Comparison of ENCODE assay signal across 15 cellular contexts in genomic region chr6:36780517-36781210, GRCh38. TPM values are rescaled to one million over a fixed set of nuclear protein-coding genes. Genes with fewer than 3 reads are reported as not detected.
A peak's percentile ranks its signal among the peaks of the same experiment; 100 is the strongest.
DNase-seq lines count a peak whose midpoint lies in the region; ATAC-seq, FAIRE-seq and TF ChIP-seq lines count a peak whose summit lies in the region.
"Had no signal": no experiment of that assay in that cellular context is flagged by ENCODE, and none has a peak within 500 bp of the region (broad histone marks: within the 10 kb centered on the region; RNA-seq: fewer than 3 reads in every experiment).

No MANE protein-coding gene starts in this region.

- H3K27ac ChIP-seq in colonic mucosa = no peak overlapping the region
- H3K27ac ChIP-seq: coronary artery, gastrocnemius medialis had no signal

- no peak for DNase-seq in GM19239 (ENCODE audit: insufficient read length, low spot score)
- peak; percentile 24 for DNase-seq in NCI-H774 (lab: John Stamatoyannopoulos, UW)
- DNase-seq in colonic mucosa = peak; percentile 47
- DNase-seq in stimulated activated effector memory CD8-positive, alpha-beta T cell treated with anti-CD3 and anti-CD28 coated beads, Interleukin-12 subunit alpha, Interleukin-12 subunit beta, amount 100 ng/mL, for 72 hours (ENCODE audit: low spot score in 2 of 2) = no peak
- no peak for DNase-seq in T1000 (lab: John Stamatoyannopoulos, UW)
- DNase-seq in HEK293T (ENCODE audit: extremely low spot score) = no peak
- DNase-seq: DMS79 treated with DMSO at 0.1 percent for 48 hours; gastrocnemius medialis; left cardiac atrium; stimulated activated CD4-positive, alpha-beta T cell treated with anti-CD3 and anti-CD28 coated beads, Interleukin-2, amount 100 ng/mL, for 48 hours had no signal

- H3K36me3 Mint-ChIP-seq in stimulated activated effector memory CD8-positive, alpha-beta T cell treated with anti-CD3 and anti-CD28 coated beads, Interleukin-12 subunit alpha, Interleukin-12 subunit beta, amount 100 ng/mL, for 72 hours = no peaks in the 10 kb centered on the region
- H3K36me3 Mint-ChIP-seq: activated naive CD8-positive, alpha-beta T cell had no signal

- H3K27me3 ChIP-seq in colonic mucosa = no peaks in the 10 kb centered on the region

- no peaks in the 10 kb centered on the region for H3K9me3 ChIP-seq in colonic mucosa
- H3K9me3 ChIP-seq: gastrocnemius medialis had no signal

- peaks cover 18% of the 10 kb centered on the region for H3K4me1 Mint-ChIP-seq in stimulated activated effector memory CD8-positive, alpha-beta T cell treated with anti-CD3 and anti-CD28 coated beads, Interleukin-12 subunit alpha, Interleukin-12 subunit beta, amount 100 ng/mL, for 72 hours

- H3K27ac Mint-ChIP-seq in stimulated activated effector memory CD8-positive, alpha-beta T cell treated with anti-CD3 and anti-CD28 coated beads, Interleukin-12 subunit alpha, Interleukin-12 subunit beta, amount 100 ng/mL, for 72 hours = peak overlapping the region; percentile 26
- H3K27ac Mint-ChIP-seq: activated naive CD8-positive, alpha-beta T cell; T-helper 1 cell treated with Interleukin-12 subunit alpha and Interleukin-12 subunit beta and Interleukin-4 antibody, amounts not matched to agents 30 μg/mL and 1 μg/mL, for 36 hours had no signal

- no peaks in the 10 kb centered on the region for H3K9me3 Mint-ChIP-seq in stimulated activated effector memory CD8-positive, alpha-beta T cell treated with anti-CD3 and anti-CD28 coated beads, Interleukin-12 subunit alpha, Interleukin-12 subunit beta, amount 100 ng/mL, for 72 hours
- H3K9me3 Mint-ChIP-seq: T-helper 1 cell treated with Interleukin-12 subunit alpha and Interleukin-12 subunit beta and Interleukin-4 antibody, amounts not matched to agents 30 μg/mL and 1 μg/mL, for 36 hours had no signal

- POLR2A ChIA-PET in HEK293T (lab: Yijun Ruan, JAX) = interaction anchor here (0.7 kb wide), 1 partner anchor 94 kb away, joined by 3 read pairs; the partner anchor contains the start of gene PPIL1

- no peak overlapping the region for H3K4me3 ChIP-seq in colonic mucosa
- H3K4me3 ChIP-seq: coronary artery, gastrocnemius medialis had no signal

- intact Hi-C loops in colonic mucosa (cut with DNase I) = no loop called here

- CTCF ChIA-PET in HEK293T (lab: Yijun Ruan, JAX) = interaction anchor here (0.6 to 2.6 kb wide), 6 partner anchors 12 to 241 kb away, joined by 3 to 14 read pairs (median 4); no protein-coding TSS in a partner anchor

- H3K4me1 ChIP-seq in colonic mucosa = peaks cover 6% of the 10 kb centered on the region
- H3K4me1 ChIP-seq: gastrocnemius medialis had no signal

- no peak for TF ChIP-seq CTCF in colonic mucosa (IDR thresholded peaks at IDR 0.05)

- H3K4me3 Mint-ChIP-seq in stimulated activated effector memory CD8-positive, alpha-beta T cell treated with anti-CD3 and anti-CD28 coated beads, Interleukin-12 subunit alpha, Interleukin-12 subunit beta, amount 100 ng/mL, for 72 hours = no peak overlapping the region
- H3K4me3 Mint-ChIP-seq: activated naive CD8-positive, alpha-beta T cell; T-helper 1 cell treated with Interleukin-12 subunit alpha and Interleukin-12 subunit beta and Interleukin-4 antibody, amounts not matched to agents 30 μg/mL and 1 μg/mL, for 36 hours had no signal

- ATAC-seq in stimulated activated effector memory CD8-positive, alpha-beta T cell treated with anti-CD3 and anti-CD28 coated beads, Interleukin-12 subunit alpha, Interleukin-12 subunit beta, amount 100 ng/mL, for 72 hours = no peak
- no peak for ATAC-seq in HG02884 (IDR thresholded peaks at IDR 0.05; ENCODE audit: unreplicated experiment)
- ATAC-seq: gastrocnemius medialis, left cardiac atrium had no signal

- peak; percentile 26 for FAIRE-seq in GM19239 (lab: Jason Lieb, UNC)

- no peaks in the 10 kb centered on the region for H3K36me3 ChIP-seq in colonic mucosa
- H3K36me3 ChIP-seq: gastrocnemius medialis had no signal

- peak overlapping the region in 1 of 2 donors; percentile 21 for H3K9ac ChIP-seq in colonic mucosa (ENCODE audit: low read depth in 2 of 2, low read length in 2 of 2)

TF ChIP-seq in HEK293T, 16 proteins besides CTCF, POLR2A, EP300 and RAD21:
- no peak for TF ChIP-seq ARNT (IDR thresholded peaks at IDR 0.05)
- no peak for TF ChIP-seq NFRKB (IDR thresholded peaks at IDR 0.05)
- TF ChIP-seq L3MBTL2 (conservative IDR thresholded peaks at IDR 0.05) = no peak
- no peak for TF ChIP-seq SUZ12 (IDR thresholded peaks at IDR 0.05)
- TF ChIP-seq ZNF384 (IDR thresholded peaks at IDR 0.05) = no peak
- no peak for TF ChIP-seq FOXK2 (IDR thresholded peaks at IDR 0.05)
- no peak for TF ChIP-seq LEF1 (IDR thresholded peaks at IDR 0.05; ENCODE audit: borderline replicate concordance)
- TF ChIP-seq HDGF (IDR thresholded peaks at IDR 0.05; ENCODE audit: borderline replicate concordance) = no peak
- TF ChIP-seq SP1 (IDR thresholded peaks at IDR 0.05) = no peak
- TF ChIP-seq BHLHE40 (IDR thresholded peaks at IDR 0.05; ENCODE audit: borderline replicate concordance) = no peak
- no peak for TF ChIP-seq CTBP1 (IDR thresholded peaks at IDR 0.05; ENCODE audit: borderline replicate concordance)
- no peak for TF ChIP-seq ELF4 (IDR thresholded peaks at IDR 0.05)
- TF ChIP-seq PKNOX1 (IDR thresholded peaks at IDR 0.05) = no peak
- TF ChIP-seq FOXM1 (IDR thresholded peaks at IDR 0.05; ENCODE audit: borderline replicate concordance) = no peak
- no peak for TF ChIP-seq TARDBP (IDR thresholded peaks at IDR 0.05)
- no peak for TF ChIP-seq FOXA1 (IDR thresholded peaks at IDR 0.05)

RNA-seq across cellular contexts. Expression of gene CPNE5, which starts 58.6 kb away (rescaled TPM):
- total RNA-seq in colonic mucosa = 1 to 10 TPM; 4.6 to 8.0 TPM
- total RNA-seq: LHCN-M2 had no signal

Comparison
In these comparisons a context has a peak if more than half of its experiments do, and no peak if none do; other contexts are left out.
1. DNase-seq: peak in NCI-H774 (single experiment) and colonic mucosa (single experiment); none in GM19239 (single experiment), stimulated activated effector memory CD8-positive, alpha-beta T cell treated with anti-CD3 and anti-CD28 coated beads, Interleukin-12 subunit alpha, Interleukin-12 subunit beta, amount 100 ng/mL, for 72 hours (0 of 2), T1000 (single experiment) and HEK293T (single experiment).